ENCODE assay signal across 14 cellular contexts in the genomic region with DNA sequence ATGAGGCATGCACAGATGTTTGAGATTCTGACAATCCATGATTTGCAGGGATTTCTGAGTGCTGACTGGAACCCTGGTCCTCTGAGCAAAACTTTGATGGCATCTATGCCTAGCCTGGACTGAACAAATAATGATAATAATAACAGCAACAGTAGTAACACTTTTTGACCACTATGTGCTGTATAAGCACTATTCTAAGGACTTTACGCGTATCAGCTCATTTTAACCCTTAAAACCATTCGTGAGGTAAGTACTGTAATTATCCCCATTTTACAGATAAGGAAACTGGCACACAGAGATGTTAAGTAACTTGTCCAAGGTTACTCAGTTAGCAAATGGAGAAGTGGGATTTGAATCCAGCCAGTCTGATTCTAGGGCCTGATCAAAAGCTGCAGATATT.
"Had no signal": no experiment of that assay in that cellular context is flagged by ENCODE, and none has a peak within 500 bp of the region (broad histone marks: within the 10 kb centered on the region; RNA-seq: fewer than 3 reads in every experiment).

No MANE protein-coding gene starts in this region.

- H3K9me3 ChIP-seq: thyroid gland had no signal

- H3K36me3 ChIP-seq: brain microvascular endothelial cell, thyroid gland had no signal

- H3K9me3 Mint-ChIP-seq: activated CD4-positive, alpha-beta T cell treated with anti-CD3 and anti-CD28 coated beads, Interleukin-2, amount 10 ng/mL, durations not matched to agents 24 days and 14 days; activated CD8-positive, alpha-beta T cell treated with anti-CD3 and anti-CD28 coated beads for 36 hours; activated T-helper 2 cell treated with anti-CD3 and anti-CD28 coated beads, Interferon-gamma antibody, Interleukin-2, Interleukin-4, amounts not matched to agents 10 μg/mL and 5 μg/mL and 100 μg/mL, durations not matched to agents 14 hours and 24 hours and 36 hours had no signal

- H3K4me1 Mint-ChIP-seq: activated CD4-positive, alpha-beta T cell treated with anti-CD3 and anti-CD28 coated beads, Interleukin-2, amount 10 ng/mL, durations not matched to agents 24 days and 14 days had no signal

- DNase-seq: activated CD4-positive, alpha-beta T cell treated with anti-CD3 and anti-CD28 coated beads, Interleukin-2, amount 10 ng/mL, durations not matched to agents 24 days and 14 days; activated CD8-positive, alpha-beta T cell treated with anti-CD3 and anti-CD28 coated beads for 36 hours; activated naive CD4-positive, alpha-beta T cell treated with anti-CD3 and anti-CD28 coated beads for 36 hours; activated T-cell treated with anti-CD3 and anti-CD28 coated beads, Interleukin-2, amount 50 U/mL, for 24 hours; anterior cingulate cortex; central memory CD4-positive, alpha-beta T cell; dorsolateral prefrontal cortex; mammary epithelial cell; stimulated activated CD4-positive, alpha-beta T cell treated with anti-CD3 and anti-CD28 coated beads, Interleukin-2, amount 100 ng/mL, for 24 hours; stimulated activated naive CD4-positive, alpha-beta T cell treated with Interleukin-2 at 50 U/mL for 16 hours; thyroid gland had no signal

- H3K27me3 ChIP-seq: brain microvascular endothelial cell, dorsolateral prefrontal cortex, thyroid gland had no signal

- ATAC-seq: activated CD8-positive, alpha-beta T cell treated with anti-CD3 and anti-CD28 coated beads for 36 hours had no signal

- H3K27ac ChIP-seq: epithelial cell of prostate, thyroid gland had no signal

- H3K4me3 ChIP-seq: dorsolateral prefrontal cortex, thyroid gland had no signal

- H3K4me1 ChIP-seq: thyroid gland had no signal

- H3K4me3 Mint-ChIP-seq: activated CD4-positive, alpha-beta T cell treated with anti-CD3 and anti-CD28 coated beads, Interleukin-2, amount 10 ng/mL, durations not matched to agents 24 days and 14 days; activated CD8-positive, alpha-beta T cell treated with anti-CD3 and anti-CD28 coated beads for 36 hours; activated naive CD4-positive, alpha-beta T cell treated with anti-CD3 and anti-CD28 coated beads for 36 hours; activated T-cell treated with anti-CD3 and anti-CD28 coated beads, Interleukin-2, amount 50 U/mL, for 24 hours had no signal

- H3K27ac Mint-ChIP-seq: activated CD4-positive, alpha-beta T cell treated with anti-CD3 and anti-CD28 coated beads, Interleukin-2, amount 10 ng/mL, durations not matched to agents 24 days and 14 days; activated CD8-positive, alpha-beta T cell treated with anti-CD3 and anti-CD28 coated beads for 36 hours; activated naive CD4-positive, alpha-beta T cell treated with anti-CD3 and anti-CD28 coated beads for 36 hours; activated T-cell treated with anti-CD3 and anti-CD28 coated beads, Interleukin-2, amount 50 U/mL, for 24 hours; activated T-helper 2 cell treated with anti-CD3 and anti-CD28 coated beads, Interferon-gamma antibody, Interleukin-2, Interleukin-4, amounts not matched to agents 10 μg/mL and 5 μg/mL and 100 μg/mL, durations not matched to agents 14 hours and 24 hours and 36 hours had no signal
